16 cellular contexts compared by ENCODE assay signal in genomic region chr9:134341929-134342745, GRCh38. TPM values are rescaled to one million over a fixed set of nuclear protein-coding genes. Genes with fewer than 3 reads are reported as not detected.
DNase-seq lines count a peak whose midpoint lies in the region; ATAC-seq and TF ChIP-seq lines count a peak whose summit lies in the region.
"Had no signal": no experiment of that assay in that cellular context is flagged by ENCODE, and none has a peak within 500 bp of the region (broad histone marks: within the 10 kb centered on the region; RNA-seq: fewer than 3 reads in every experiment).

No MANE protein-coding gene starts in this region.

- H3K9me3 ChIP-seq in left ventricle myocardium inferior (replicated peaks), result no peaks in the 10 kb centered on the region
- no peaks in the 10 kb centered on the region for H3K9me3 ChIP-seq in esophagus muscularis mucosa
- H3K9me3 ChIP-seq in psoas muscle, result no peaks in the 10 kb centered on the region
- H3K9me3 ChIP-seq in vagina, result no peaks in the 10 kb centered on the region
- H3K9me3 ChIP-seq: testis had no signal

- no peaks in the 10 kb centered on the region for H3K36me3 ChIP-seq in left ventricle myocardium inferior
- H3K36me3 ChIP-seq in esophagus muscularis mucosa, result no peaks in the 10 kb centered on the region
- H3K36me3 ChIP-seq in psoas muscle (ENCODE audit: insufficient read depth in 1 of 2, low read depth in 1 of 2), result no peaks in the 10 kb centered on the region
- H3K36me3 ChIP-seq in vagina, result no peaks in the 10 kb centered on the region

- ATAC-seq in Right ventricle myocardium inferior (no peak), psoas muscle (no peak)
- ATAC-seq: activated T-helper 17 cell treated with anti-CD3 and anti-CD28 coated beads, Interleukin-2, amount 50 U/mL, for 72 hours; GM23338; T-cell; WTC11 had no signal

- no peak for TF ChIP-seq POLR2A in esophagus muscularis mucosa (IDR thresholded peaks at IDR 0.05; ENCODE audit: low read depth)
- no peak for TF ChIP-seq POLR2A in vagina (IDR thresholded peaks at IDR 0.05)

- TF ChIP-seq CTCF in left ventricle myocardium inferior (IDR thresholded peaks at IDR 0.05; ENCODE audit: borderline replicate concordance) (no peak), esophagus muscularis mucosa (IDR thresholded peaks at IDR 0.05) (no peak), psoas muscle (IDR thresholded peaks at IDR 0.05) (no peak), vagina (IDR thresholded peaks at IDR 0.05) (no peak)

- H3K27ac ChIP-seq in left ventricle myocardium inferior (replicated peaks) (peak overlapping the region; percentile 88), esophagus muscularis mucosa (replicated peaks in 1 of 4) (peak overlapping the region in 3 of 4 donors; percentile 65 to 75 (median 71)), psoas muscle (peak overlapping the region; percentile 72), vagina (peak overlapping the region; percentile 70)

- intact Hi-C loops in left ventricle myocardium inferior (cut with micrococcal nuclease) (no loop called here), Right ventricle myocardium inferior (cut with DNase I) (loop anchor here (2.0 kb wide), 1 partner anchor 31 kb away; no protein-coding TSS in a partner anchor), esophagus muscularis mucosa (cut with DNase I) (no loop called here), psoas muscle (cut with DNase I) (no loop called here), vagina (cut with DNase I) (no loop called here)

- H3K27me3 ChIP-seq in left ventricle myocardium inferior (ENCODE audit: low read depth), result no peaks in the 10 kb centered on the region
- H3K27me3 ChIP-seq in esophagus muscularis mucosa, result no peaks in the 10 kb centered on the region
- no peaks in the 10 kb centered on the region for H3K27me3 ChIP-seq in psoas muscle (ENCODE audit: insufficient read depth in 3 of 3, low read length in 2 of 3)
- H3K27me3 ChIP-seq in vagina, result no peaks in the 10 kb centered on the region
- H3K27me3 ChIP-seq: testis had no signal

- DNase-seq in left ventricle myocardium inferior (no peak), Right ventricle myocardium inferior (ENCODE audit: missing footprints) (no peak), esophagus muscularis mucosa (ENCODE audit: extremely low spot score) (no peak), psoas muscle (no peak), vagina (ENCODE audit: extremely low spot score in 2 of 2) (no peak), cortex of kidney (lab: John Stamatoyannopoulos, UW) (no peak), ecto neural progenitor cell (ENCODE audit: low spot score) (no peak), 8988T (no peak)
- DNase-seq: activated CD8-positive, alpha-beta memory T cell treated with anti-CD3 and anti-CD28 coated beads for 24 hours; hippocampal formation; NCI-H2081; T-cell; testis had no signal

- TF ChIP-seq EP300 in esophagus muscularis mucosa (IDR thresholded peaks at IDR 0.05), result no peak

- H3K4me3 ChIP-seq in left ventricle myocardium inferior, result peak overlapping the region; percentile 24
- H3K4me3 ChIP-seq in esophagus muscularis mucosa, result no peak overlapping the region
- H3K4me3 ChIP-seq in psoas muscle, result peak overlapping the region; percentile 18
- no peak overlapping the region for H3K4me3 ChIP-seq in vagina
- H3K4me3 ChIP-seq: GM23338, testis had no signal

- 92% methylated on average over 7 of the region's 19 CpGs for WGBS in esophagus muscularis mucosa
- 86 to 93% (median 87%) methylated on average over 18 to 19 of the region's 19 CpGs for WGBS in psoas muscle, 3 donors

- H3K4me1 ChIP-seq in left ventricle myocardium inferior (peaks cover 100% of the 10 kb centered on the region), esophagus muscularis mucosa (peaks cover 97 to 100% (median 100%) of the 10 kb centered on the region in 4 donors), psoas muscle (peaks cover 94% of the 10 kb centered on the region), vagina (peaks cover 100% of the 10 kb centered on the region)

RNA-seq across cellular contexts. Expression of gene RXRA, which starts 15.9 kb away (rescaled TPM):
- total RNA-seq in left ventricle myocardium inferior, result 57.1 TPM
- 91.1 TPM for total RNA-seq in Right ventricle myocardium inferior
- 10 to 100 TPM; 46.4 to 81.0 (median 63.7) TPM for total RNA-seq in esophagus muscularis mucosa
- 100 to 1,000 TPM in 3 of 4 donors, 10 to 100 TPM in 1; 84.3 to 192 (median 147) TPM for total RNA-seq in psoas muscle
- polyA plus RNA-seq in psoas muscle, result 100 to 1,000 TPM in 1 of 3 donors, 10 to 100 TPM in 2; 37.7 to 156 (median 76.4) TPM
- total RNA-seq in vagina, result 49.4 TPM

Comparison
In these comparisons a context has a peak if more than half of its experiments do, and no peak if none do; other contexts are left out.
1. H3K4me3 ChIP-seq: peak in left ventricle myocardium inferior (single experiment) and psoas muscle (single experiment); none in esophagus muscularis mucosa (0 of 4) and vagina (0 of 2).
2. Peak in every context shown above with its lines, with median percentiles within 50 percentile points of each other: H3K27ac ChIP-seq.